Comparison of ENCODE assay signal across 18 cellular contexts in the genomic region with DNA sequence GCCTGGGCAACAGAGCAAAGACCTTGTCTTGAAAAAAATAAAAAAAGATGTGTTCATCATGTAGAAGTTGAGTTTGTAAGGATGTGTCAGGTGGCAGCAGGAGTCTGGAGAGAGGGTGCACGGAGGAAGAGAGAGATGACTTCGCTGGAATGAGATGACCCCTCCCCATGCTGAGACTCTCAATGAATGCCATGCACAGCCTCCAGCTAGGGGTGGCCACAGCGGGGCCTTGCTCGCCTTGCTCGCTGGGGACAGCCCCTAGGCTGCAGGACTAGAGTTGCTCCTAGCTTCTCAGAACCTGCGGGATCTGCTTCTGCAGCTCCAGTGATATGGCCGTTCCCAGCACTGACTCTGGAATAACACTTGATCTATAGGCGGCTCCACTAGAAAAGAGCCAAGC.
"Had no signal": no experiment of that assay in that cellular context is flagged by ENCODE, and none has a peak within 500 bp of the region (broad histone marks: within the 10 kb centered on the region; RNA-seq: fewer than 3 reads in every experiment).

No MANE protein-coding gene starts in this region.

- H2AFZ ChIP-seq: neural progenitor cell had no signal

- DNase-seq: activated CD4-positive, alpha-beta memory T cell treated with anti-CD3 and anti-CD28 coated beads, Interleukin-2, amount 10 ng/mL, durations not matched to agents 7 days and 5 days; activated CD4-positive, alpha-beta T cell treated with anti-CD3 and anti-CD28 coated beads for 4 hours; activated naive CD4-positive, alpha-beta T cell treated with anti-CD3 and anti-CD28 coated beads, Interleukin-2, amount 10 ng/mL, durations not matched to agents 7 days and 5 days; esophagus squamous epithelium; hippocampal formation; left ventricle myocardium superior; mesendoderm; SJCRH30; stimulated activated CD4-positive, alpha-beta T cell treated with anti-CD3 and anti-CD28 coated beads, Interleukin-2, amount 100 ng/mL, for 48 hours; stimulated activated naive CD4-positive, alpha-beta T cell; substantia nigra; T-helper 17 cell; transverse colon had no signal

- H3K9me3 ChIP-seq: adrenal gland, esophagus squamous epithelium, ovary, SJCRH30, transverse colon had no signal

- H3K9ac ChIP-seq: neural progenitor cell had no signal

- H3K4me3 ChIP-seq: adrenal gland, dorsolateral prefrontal cortex, esophagus squamous epithelium, neural progenitor cell, ovary, SJCRH30, transverse colon had no signal

- H3K4me1 Mint-ChIP-seq: activated CD4-positive, alpha-beta memory T cell treated with anti-CD3 and anti-CD28 coated beads, Interleukin-2, amount 10 ng/mL, durations not matched to agents 7 days and 5 days had no signal

- H3K27ac ChIP-seq: dorsolateral prefrontal cortex, neural progenitor cell, ovary, SJCRH30, transverse colon had no signal

- H3K4me3 Mint-ChIP-seq: activated CD4-positive, alpha-beta memory T cell treated with anti-CD3 and anti-CD28 coated beads, Interleukin-2, amount 10 ng/mL, durations not matched to agents 7 days and 5 days; activated naive CD4-positive, alpha-beta T cell treated with anti-CD3 and anti-CD28 coated beads, Interleukin-2, amount 10 ng/mL, durations not matched to agents 7 days and 5 days; neural progenitor cell; T-helper 17 cell had no signal

- H3K27me3 ChIP-seq: adrenal gland, dorsolateral prefrontal cortex, neural progenitor cell, ovary, SJCRH30 had no signal

- H3K27ac Mint-ChIP-seq: activated CD4-positive, alpha-beta memory T cell treated with anti-CD3 and anti-CD28 coated beads, Interleukin-2, amount 10 ng/mL, durations not matched to agents 7 days and 5 days; activated naive CD4-positive, alpha-beta T cell treated with anti-CD3 and anti-CD28 coated beads, Interleukin-2, amount 10 ng/mL, durations not matched to agents 7 days and 5 days; neural progenitor cell; T-helper 17 cell had no signal

- FAIRE-seq: endometrium had no signal

- ATAC-seq: left ventricle myocardium superior, T-helper 17 cell had no signal

- H3K36me3 ChIP-seq: adrenal gland, esophagus squamous epithelium, neural progenitor cell, ovary, SJCRH30, transverse colon had no signal

- H3K9me3 Mint-ChIP-seq: activated CD4-positive, alpha-beta memory T cell treated with anti-CD3 and anti-CD28 coated beads, Interleukin-2, amount 10 ng/mL, durations not matched to agents 7 days and 5 days; activated naive CD4-positive, alpha-beta T cell treated with anti-CD3 and anti-CD28 coated beads, Interleukin-2, amount 10 ng/mL, durations not matched to agents 7 days and 5 days had no signal

- H3K36me3 Mint-ChIP-seq: activated naive CD4-positive, alpha-beta T cell treated with anti-CD3 and anti-CD28 coated beads, Interleukin-2, amount 10 ng/mL, durations not matched to agents 7 days and 5 days; neural progenitor cell had no signal

- H3K4me2 ChIP-seq: neural progenitor cell had no signal
